In the genomic region with DNA sequence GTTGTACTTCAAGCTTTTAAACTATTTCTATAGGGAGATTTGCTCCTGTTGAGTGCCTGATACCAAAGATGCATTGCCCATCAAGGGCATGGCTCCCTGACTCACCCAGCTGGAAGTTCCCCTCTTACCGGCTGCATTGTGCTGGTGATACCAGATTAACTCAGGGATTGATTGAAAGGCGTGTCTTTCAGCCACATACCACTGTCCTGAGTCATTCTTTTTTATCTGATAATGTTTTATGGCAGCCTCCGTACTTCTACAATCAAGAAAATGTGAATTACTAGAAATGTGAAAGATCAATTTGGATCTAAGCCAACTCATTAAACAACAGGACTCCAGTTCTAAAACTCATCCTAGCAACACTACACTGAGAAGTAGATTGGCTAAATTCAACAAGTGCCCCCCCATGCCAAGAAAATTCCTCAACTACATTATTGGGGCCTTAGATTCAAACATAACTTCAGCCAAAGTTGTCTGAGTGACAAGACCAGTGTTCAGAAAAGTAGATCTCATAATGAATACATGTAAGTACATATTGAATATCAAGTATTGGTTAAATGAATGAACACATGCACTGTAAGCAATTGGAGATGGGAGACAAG, we compare ENCODE assay signal across 12 cellular contexts. TPM values are rescaled to one million over a fixed set of nuclear protein-coding genes. Genes with fewer than 3 reads are reported as not detected.
A peak's percentile ranks its signal among the peaks of the same experiment; 100 is the strongest.
DNase-seq lines count a peak whose midpoint lies in the region; ATAC-seq, FAIRE-seq and TF ChIP-seq lines count a peak whose summit lies in the region.
"Had no signal": no experiment of that assay in that cellular context is flagged by ENCODE, and none has a peak within 500 bp of the region (broad histone marks: within the 10 kb centered on the region; RNA-seq: fewer than 3 reads in every experiment).

No MANE protein-coding gene starts in this region.

- H3K9me3 ChIP-seq in kidney (ENCODE audit: control insufficient read depth in 1 of 2, low read length in 2 of 2) = no peaks in the 10 kb centered on the region

- H3K9me3 Mint-ChIP-seq in activated CD4-positive, alpha-beta T cell treated with anti-CD3 and anti-CD28 coated beads, Interleukin-2, amount 10 ng/mL, durations not matched to agents 24 days and 14 days = no peaks in the 10 kb centered on the region
- H3K9me3 Mint-ChIP-seq in activated CD4-positive, alpha-beta memory T cell treated with anti-CD3 and anti-CD28 coated beads, Interleukin-2, amount 10 ng/mL, durations not matched to agents 7 days and 5 days = no peaks in the 10 kb centered on the region
- H3K9me3 Mint-ChIP-seq: effector memory CD8-positive, alpha-beta T cell; naive B cell had no signal

- no peak for FAIRE-seq in kidney (lab: Jason Lieb, UNC)
- FAIRE-seq: GM18507 had no signal

- ATAC-seq in HG03159 (IDR thresholded peaks at IDR 0.05; ENCODE audit: unreplicated experiment) (no peak), GM18517 (IDR thresholded peaks at IDR 0.05; ENCODE audit: unreplicated experiment) (no peak)
- ATAC-seq: effector memory CD8-positive, alpha-beta T cell had no signal

- H3K27ac ChIP-seq in kidney (ENCODE audit: low read depth in 2 of 2, low read length in 2 of 2) = no peak overlapping the region

- POLR2A ChIA-PET in activated CD4-positive, alpha-beta memory T cell treated with anti-CD3 and anti-CD28 coated beads, Interleukin-2, amount 10 ng/mL, durations not matched to agents 7 days and 5 days (lab: Charles Lee) = no interaction called here

- TF ChIP-seq CTCF in kidney (IDR thresholded peaks at IDR 0.05; ENCODE audit: borderline replicate concordance, extremely low read depth, insufficient read depth) = no peak

- H3K36me3 Mint-ChIP-seq in activated CD4-positive, alpha-beta T cell treated with anti-CD3 and anti-CD28 coated beads, Interleukin-2, amount 10 ng/mL, durations not matched to agents 24 days and 14 days (ENCODE audit: low read depth) = peaks cover 32% of the 10 kb centered on the region
- H3K36me3 Mint-ChIP-seq in activated CD4-positive, alpha-beta memory T cell treated with anti-CD3 and anti-CD28 coated beads, Interleukin-2, amount 10 ng/mL, durations not matched to agents 7 days and 5 days (ENCODE audit: low read depth) = peaks cover 18% of the 10 kb centered on the region
- H3K36me3 Mint-ChIP-seq: naive B cell had no signal

- intact Hi-C loops in activated CD4-positive, alpha-beta T cell treated with anti-CD3 and anti-CD28 coated beads, Interleukin-2, amount 10 ng/mL, durations not matched to agents 24 days and 14 days (cut with micrococcal nuclease) = no loop called here
- intact Hi-C loops in kidney (cut with DNase I) = no loop called here

- no peaks in the 10 kb centered on the region for H3K4me1 ChIP-seq in kidney (ENCODE audit: control insufficient read depth in 1 of 2, insufficient read depth in 1 of 2, low read depth in 1 of 2, low read length in 2 of 2)

- no peak overlapping the region for H3K4me3 Mint-ChIP-seq in activated CD4-positive, alpha-beta T cell treated with anti-CD3 and anti-CD28 coated beads, Interleukin-2, amount 10 ng/mL, durations not matched to agents 24 days and 14 days
- H3K4me3 Mint-ChIP-seq in activated CD4-positive, alpha-beta memory T cell treated with anti-CD3 and anti-CD28 coated beads, Interleukin-2, amount 10 ng/mL, durations not matched to agents 7 days and 5 days = no peak overlapping the region
- H3K4me3 Mint-ChIP-seq: effector memory CD8-positive, alpha-beta T cell; naive B cell had no signal

- H3K36me3 ChIP-seq in kidney (ENCODE audit: control insufficient read depth in 1 of 2, insufficient read depth in 2 of 2, low read length in 2 of 2) = no peaks in the 10 kb centered on the region

- CTCF ChIA-PET in activated CD4-positive, alpha-beta memory T cell treated with anti-CD3 and anti-CD28 coated beads, Interleukin-2, amount 10 ng/mL, durations not matched to agents 7 days and 5 days (lab: Charles Lee) = no interaction called here

- H3K27ac Mint-ChIP-seq in activated CD4-positive, alpha-beta T cell treated with anti-CD3 and anti-CD28 coated beads, Interleukin-2, amount 10 ng/mL, durations not matched to agents 24 days and 14 days = no peak overlapping the region
- H3K27ac Mint-ChIP-seq in activated CD4-positive, alpha-beta memory T cell treated with anti-CD3 and anti-CD28 coated beads, Interleukin-2, amount 10 ng/mL, durations not matched to agents 7 days and 5 days = no peak overlapping the region
- H3K27ac Mint-ChIP-seq: effector memory CD8-positive, alpha-beta T cell; naive B cell had no signal

- H3K4me3 ChIP-seq in kidney (ENCODE audit: low read length in 2 of 2) = no peak overlapping the region

- peaks cover 4% of the 10 kb centered on the region for H3K4me1 Mint-ChIP-seq in activated CD4-positive, alpha-beta T cell treated with anti-CD3 and anti-CD28 coated beads, Interleukin-2, amount 10 ng/mL, durations not matched to agents 24 days and 14 days
- peaks cover 8% of the 10 kb centered on the region for H3K4me1 Mint-ChIP-seq in activated CD4-positive, alpha-beta memory T cell treated with anti-CD3 and anti-CD28 coated beads, Interleukin-2, amount 10 ng/mL, durations not matched to agents 7 days and 5 days
- H3K4me1 Mint-ChIP-seq: naive B cell had no signal

- H3K27me3 Mint-ChIP-seq in activated CD4-positive, alpha-beta T cell treated with anti-CD3 and anti-CD28 coated beads, Interleukin-2, amount 10 ng/mL, durations not matched to agents 24 days and 14 days = no peaks in the 10 kb centered on the region
- H3K27me3 Mint-ChIP-seq in activated CD4-positive, alpha-beta memory T cell treated with anti-CD3 and anti-CD28 coated beads, Interleukin-2, amount 10 ng/mL, durations not matched to agents 7 days and 5 days = no peaks in the 10 kb centered on the region

- H3K9ac ChIP-seq in kidney (ENCODE audit: low read length in 2 of 2) = no peak overlapping the region

- DNase-seq in activated CD4-positive, alpha-beta T cell treated with anti-CD3 and anti-CD28 coated beads, Interleukin-2, amount 50 U/mL, for 48 hours = peak; percentile 53 to 69
- no peak for DNase-seq in activated CD4-positive, alpha-beta T cell treated with anti-CD3 and anti-CD28 coated beads, Interleukin-2, amount 10 ng/mL, durations not matched to agents 24 days and 14 days
- peak; percentile 26 for DNase-seq in activated CD4-positive, alpha-beta memory T cell treated with anti-CD3 and anti-CD28 coated beads, Interleukin-2, amount 10 ng/mL, durations not matched to agents 7 days and 5 days
- DNase-seq in iPS-NIHi11 (ENCODE audit: low spot score) = peak; percentile 22
- DNase-seq in stimulated activated CD8-positive, alpha-beta memory T cell treated with anti-CD3 and anti-CD28 coated beads, Interleukin-4, amount 100 ng/mL, for 48 hours = peak; percentile 70
- DNase-seq in kidney = no peak
- DNase-seq: effector memory CD8-positive, alpha-beta T cell; naive B cell; NCI-H2171 had no signal

RNA-seq across cellular contexts. Expression of gene TXK, which starts 40.0 kb away (rescaled TPM):
- total RNA-seq in activated CD4-positive, alpha-beta T cell treated with anti-CD3 and anti-CD28 coated beads, Interleukin-2, amount 10 ng/mL, durations not matched to agents 24 days and 14 days = 7.6 and 8.0 TPM in 2 replicates
- 10 to 100 TPM; 15.2 to 18.5 TPM for total RNA-seq in activated CD4-positive, alpha-beta memory T cell treated with anti-CD3 and anti-CD28 coated beads, Interleukin-2, amount 10 ng/mL, durations not matched to agents 7 days and 5 days
- total RNA-seq in kidney = 7.9 TPM
- 0.26 TPM for polyA plus RNA-seq in kidney (ENCODE audit: insufficient read depth, low read depth, low replicate concordance)

Comparison
In these comparisons a context has a peak if more than half of its experiments do, and no peak if none do; other contexts are left out.
1. DNase-seq: peak in activated CD4-positive, alpha-beta T cell treated with anti-CD3 and anti-CD28 coated beads, Interleukin-2, amount 50 U/mL, for 48 hours (2 of 2), activated CD4-positive, alpha-beta memory T cell treated with anti-CD3 and anti-CD28 coated beads, Interleukin-2, amount 10 ng/mL, durations not matched to agents 7 days and 5 days (single experiment), iPS-NIHi11 (single experiment) and stimulated activated CD8-positive, alpha-beta memory T cell treated with anti-CD3 and anti-CD28 coated beads, Interleukin-4, amount 100 ng/mL, for 48 hours (single experiment); none in activated CD4-positive, alpha-beta T cell treated with anti-CD3 and anti-CD28 coated beads, Interleukin-2, amount 10 ng/mL, durations not matched to agents 24 days and 14 days (single experiment) and kidney (single experiment).